15 cellular contexts compared by ENCODE assay signal in genomic region chr1:190129367-190129766, GRCh38.
A peak's percentile ranks its signal among the peaks of the same experiment; 100 is the strongest.
DNase-seq lines count a peak whose midpoint lies in the region; TF ChIP-seq lines count a peak whose summit lies in the region.
"Had no signal": no experiment of that assay in that cellular context is flagged by ENCODE, and none has a peak within 500 bp of the region (broad histone marks: within the 10 kb centered on the region; RNA-seq: fewer than 3 reads in every experiment).

No MANE protein-coding gene starts in this region.

- DNase-seq in NCI-H1417 (lab: John Stamatoyannopoulos, UW): peak in 2 of 3 experiments; percentile 4 to 65
- no peak for DNase-seq in NCI-H1417 treated with DMSO at 0.1 percent for 48 hours (lab: John Stamatoyannopoulos, UW)
- peak; percentile 93 for DNase-seq in NCI-H526 treated with DMSO at 0.1 percent for 48 hours (lab: John Stamatoyannopoulos, UW)
- DNase-seq in superior temporal gyrus (ENCODE audit: extremely low spot score): peak; percentile 66
- DNase-seq in activated CD4-positive, alpha-beta T cell treated with anti-CD3 and anti-CD28 coated beads for 1 hour: no peak
- no peak for DNase-seq in WERI-Rb-1
- no peak for DNase-seq in foreskin melanocyte
- DNase-seq: 8988T; AML-193; CD8-positive, alpha-beta memory T cell; DMS53; HCEC 1CT; HFFc6 had no signal

- no peak overlapping the region for H3K4me3 ChIP-seq in SU-DHL-6 (ENCODE audit: insufficient read depth, low read length, poor library complexity, severe bottlenecking)
- no peak overlapping the region for H3K4me3 ChIP-seq in WERI-Rb-1 (ENCODE audit: low read depth, low read length)
- H3K4me3 ChIP-seq: BLaER1 had no signal

- TF ChIP-seq CTCF in SU-DHL-6 (IDR thresholded peaks at IDR 0.05; ENCODE audit: insufficient read depth, low read length, poor library complexity, severe bottlenecking) (no peak), WERI-Rb-1 (IDR thresholded peaks at IDR 0.05; ENCODE audit: low read depth, low read length) (no peak)

- H3K9me3 ChIP-seq in SU-DHL-6 (ENCODE audit: insufficient read depth, low read length) (no peaks in the 10 kb centered on the region), WERI-Rb-1 (ENCODE audit: severe bottlenecking) (no peaks in the 10 kb centered on the region)
- H3K9me3 ChIP-seq: BLaER1 had no signal

- H3K27me3 ChIP-seq in SU-DHL-6 (ENCODE audit: low read length): no peaks in the 10 kb centered on the region
- no peaks in the 10 kb centered on the region for H3K27me3 ChIP-seq in WERI-Rb-1 (ENCODE audit: insufficient read depth, low read depth, severe bottlenecking)
- H3K27me3 ChIP-seq: BLaER1 had no signal

- no peaks in the 10 kb centered on the region for H3K79me2 ChIP-seq in SU-DHL-6 (ENCODE audit: insufficient read depth, low read length)

- H3F3A ChIP-seq in SU-DHL-6 (ENCODE audit: insufficient read depth): no peaks in the 10 kb centered on the region

- H3K9ac ChIP-seq in SU-DHL-6 (ENCODE audit: low read length): no peak overlapping the region
- H3K9ac ChIP-seq: BLaER1 had no signal

- no peaks in the 10 kb centered on the region for H3K36me3 ChIP-seq in SU-DHL-6 (ENCODE audit: low read length)
- H3K36me3 ChIP-seq in WERI-Rb-1: no peaks in the 10 kb centered on the region
- H3K36me3 ChIP-seq: BLaER1 had no signal

- no peak overlapping the region for H3K27ac ChIP-seq in SU-DHL-6 (ENCODE audit: low read depth, low read length)
- H3K27ac ChIP-seq in WERI-Rb-1: no peak overlapping the region
- H3K27ac ChIP-seq: BLaER1 had no signal

- no peak overlapping the region for H3K4me2 ChIP-seq in SU-DHL-6 (ENCODE audit: low read depth, low read length, poor library complexity, severe bottlenecking)
- H3K4me2 ChIP-seq: BLaER1 had no signal

- no peaks in the 10 kb centered on the region for H4K20me1 ChIP-seq in SU-DHL-6 (ENCODE audit: low read depth, low read length)
- H4K20me1 ChIP-seq: BLaER1 had no signal

- H3K9me2 ChIP-seq in SU-DHL-6 (replicated peaks; ENCODE audit: insufficient read depth, low read length): no peaks in the 10 kb centered on the region

- peak overlapping the region; percentile 38 for H2AFZ ChIP-seq in SU-DHL-6 (ENCODE audit: low read depth, low read length, severe bottlenecking)

Comparison
In these comparisons a context has a peak if more than half of its experiments do, and no peak if none do; other contexts are left out.
1. DNase-seq: peak in NCI-H1417 (2 of 3), NCI-H526 treated with DMSO at 0.1 percent for 48 hours (single experiment) and superior temporal gyrus (single experiment); none in NCI-H1417 treated with DMSO at 0.1 percent for 48 hours (single experiment), activated CD4-positive, alpha-beta T cell treated with anti-CD3 and anti-CD28 coated beads for 1 hour (single experiment), WERI-Rb-1 (single experiment) and foreskin melanocyte (single experiment).